In the genomic region with DNA sequence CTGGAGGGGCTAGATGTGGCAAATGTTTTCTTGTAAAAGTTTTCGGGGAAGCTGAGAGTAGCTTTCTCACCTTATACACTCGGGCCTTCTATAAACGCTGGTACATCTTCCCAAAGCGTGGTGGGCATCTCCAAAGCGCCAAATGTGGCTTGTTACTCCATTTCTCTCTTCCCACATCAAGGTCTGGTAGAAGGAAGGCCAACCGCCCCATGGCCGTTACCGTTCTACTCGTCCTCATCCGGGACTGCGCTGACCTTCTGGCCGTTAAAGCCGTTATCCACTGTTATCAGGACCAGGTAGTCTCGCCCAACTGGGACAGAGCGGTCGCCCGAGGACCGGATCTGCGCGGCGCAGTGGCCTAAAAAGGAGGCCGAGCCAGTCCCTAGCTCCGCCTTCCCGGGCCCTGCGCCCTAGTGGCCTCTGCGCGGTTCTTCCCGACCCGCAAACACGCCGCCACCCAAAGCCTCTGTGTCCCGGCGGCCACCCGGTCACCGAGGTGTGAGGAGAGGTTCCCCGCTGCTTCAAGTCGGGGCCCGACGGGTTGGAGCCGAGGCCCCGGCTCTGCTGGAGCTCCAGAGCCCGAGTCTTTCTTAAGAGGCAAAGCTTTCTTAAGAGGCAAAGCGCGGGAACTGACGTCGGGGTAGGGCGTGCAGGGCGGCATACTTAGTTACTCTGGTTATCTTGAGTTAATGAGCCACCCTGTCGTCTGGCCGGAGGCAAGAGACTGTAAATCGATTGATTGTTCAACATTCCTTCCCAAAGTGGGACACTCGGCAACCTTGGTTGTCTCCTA, we compare ENCODE assay signal across 1 cellular context.
A peak's percentile ranks its signal among the peaks of the same experiment; 100 is the strongest.
TF ChIP-seq lines count a peak whose summit lies in the region.

No MANE protein-coding gene starts in this region.

TF ChIP-seq in K562, 482 proteins besides CTCF, POLR2A, EP300 and RAD21 (continued from another document and continues in another):
- TF ChIP-seq SMAD1 (IDR thresholded peaks at IDR 0.05; ENCODE audit: low read depth, low read length, partially characterized antibody): peak; percentile 88
- no peak for TF ChIP-seq EGR1 (conservative IDR thresholded peaks at IDR 0.05)
- no peak for TF ChIP-seq FOXA3 (CRISPR knock-in tag; conservative IDR thresholded peaks at IDR 0.05 in 1 of 2, IDR thresholded peaks at IDR 0.05 in 1 of 2)
- TF ChIP-seq ZKSCAN3 (CRISPR knock-in tag; IDR thresholded peaks at IDR 0.05): no peak
- no peak for TF ChIP-seq ETS2 (tag; IDR thresholded peaks at IDR 0.05; ENCODE audit: borderline replicate concordance, poor library complexity, severe bottlenecking)
- TF ChIP-seq OTX1 (CRISPR knock-in tag; IDR thresholded peaks at IDR 0.05): no peak
- TF ChIP-seq ZNF699 (CRISPR knock-in tag; IDR thresholded peaks at IDR 0.05; ENCODE audit: insufficient replicate concordance): no peak
- peak; percentile 84 for TF ChIP-seq SOX6 (IDR thresholded peaks at IDR 0.05)
- TF ChIP-seq ZNF324 (CRISPR knock-in tag; IDR thresholded peaks at IDR 0.05): no peak
- no peak for TF ChIP-seq ZNF79 (CRISPR knock-in tag; IDR thresholded peaks at IDR 0.05; ENCODE audit: low read depth)
- no peak for TF ChIP-seq ILF3 (IDR thresholded peaks at IDR 0.05; ENCODE audit: borderline replicate concordance)
- TF ChIP-seq, protein P1, sequence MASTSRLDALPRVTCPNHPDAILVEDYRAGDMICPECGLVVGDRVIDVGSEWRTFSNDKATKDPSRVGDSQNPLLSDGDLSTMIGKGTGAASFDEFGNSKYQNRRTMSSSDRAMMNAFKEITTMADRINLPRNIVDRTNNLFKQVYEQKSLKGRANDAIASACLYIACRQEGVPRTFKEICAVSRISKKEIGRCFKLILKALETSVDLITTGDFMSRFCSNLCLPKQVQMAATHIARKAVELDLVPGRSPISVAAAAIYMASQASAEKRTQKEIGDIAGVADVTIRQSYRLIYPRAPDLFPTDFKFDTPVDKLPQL (IDR thresholded peaks at IDR 0.05; ENCODE audit: extremely low read depth, insufficient read length): peak; percentile 63
- TF ChIP-seq, protein P2, sequence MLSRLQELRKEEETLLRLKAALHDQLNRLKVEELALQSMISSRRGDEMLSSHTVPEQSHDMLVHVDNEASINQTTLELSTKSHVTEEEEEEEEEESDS (CRISPR knock-in tag; IDR thresholded peaks at IDR 0.05): no peak
- TF ChIP-seq ZNF668 (CRISPR knock-in tag; IDR thresholded peaks at IDR 0.05): no peak
- TF ChIP-seq, protein P3, sequence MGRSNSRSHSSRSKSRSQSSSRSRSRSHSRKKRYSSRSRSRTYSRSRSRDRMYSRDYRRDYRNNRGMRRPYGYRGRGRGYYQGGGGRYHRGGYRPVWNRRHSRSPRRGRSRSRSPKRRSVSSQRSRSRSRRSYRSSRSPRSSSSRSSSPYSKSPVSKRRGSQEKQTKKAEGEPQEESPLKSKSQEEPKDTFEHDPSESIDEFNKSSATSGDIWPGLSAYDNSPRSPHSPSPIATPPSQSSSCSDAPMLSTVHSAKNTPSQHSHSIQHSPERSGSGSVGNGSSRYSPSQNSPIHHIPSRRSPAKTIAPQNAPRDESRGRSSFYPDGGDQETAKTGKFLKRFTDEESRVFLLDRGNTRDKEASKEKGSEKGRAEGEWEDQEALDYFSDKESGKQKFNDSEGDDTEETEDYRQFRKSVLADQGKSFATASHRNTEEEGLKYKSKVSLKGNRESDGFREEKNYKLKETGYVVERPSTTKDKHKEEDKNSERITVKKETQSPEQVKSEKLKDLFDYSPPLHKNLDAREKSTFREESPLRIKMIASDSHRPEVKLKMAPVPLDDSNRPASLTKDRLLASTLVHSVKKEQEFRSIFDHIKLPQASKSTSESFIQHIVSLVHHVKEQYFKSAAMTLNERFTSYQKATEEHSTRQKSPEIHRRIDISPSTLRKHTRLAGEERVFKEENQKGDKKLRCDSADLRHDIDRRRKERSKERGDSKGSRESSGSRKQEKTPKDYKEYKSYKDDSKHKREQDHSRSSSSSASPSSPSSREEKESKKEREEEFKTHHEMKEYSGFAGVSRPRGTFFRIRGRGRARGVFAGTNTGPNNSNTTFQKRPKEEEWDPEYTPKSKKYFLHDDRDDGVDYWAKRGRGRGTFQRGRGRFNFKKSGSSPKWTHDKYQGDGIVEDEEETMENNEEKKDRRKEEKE (IDR thresholded peaks at IDR 0.05; ENCODE audit: borderline replicate concordance in 1 of 2, control insufficient read depth in 1 of 2, low read depth in 2 of 2, low read length in 1 of 2): peak in 1 of 2 experiments; percentile 75; a peak in 1 of 4 replicates
- TF ChIP-seq ZNF431 (CRISPR knock-in tag; IDR thresholded peaks at IDR 0.05): peak; percentile 97
- no peak for TF ChIP-seq ZNF408 (CRISPR knock-in tag; IDR thresholded peaks at IDR 0.05; ENCODE audit: low read depth)
- peak; percentile 84; the same call in 1 of the 2 replicates for TF ChIP-seq TGIF2 (CRISPR knock-in tag; IDR thresholded peaks at IDR 0.05)
- TF ChIP-seq DPF2 (IDR thresholded peaks at IDR 0.05): peak; percentile 39; the same call in 1 of the 2 replicates
- TF ChIP-seq ZBTB1 (CRISPR knock-in tag; IDR thresholded peaks at IDR 0.05; ENCODE audit: borderline replicate concordance, low read depth): peak; percentile 94
- no peak for TF ChIP-seq HLTF (IDR thresholded peaks at IDR 0.05)
- TF ChIP-seq RBFOX2 (IDR thresholded peaks at IDR 0.05; ENCODE audit: low read depth, low read length): peak; percentile 98
- no peak for TF ChIP-seq ZNF57 (CRISPR knock-in tag; IDR thresholded peaks at IDR 0.05)
- TF ChIP-seq, protein P4, sequence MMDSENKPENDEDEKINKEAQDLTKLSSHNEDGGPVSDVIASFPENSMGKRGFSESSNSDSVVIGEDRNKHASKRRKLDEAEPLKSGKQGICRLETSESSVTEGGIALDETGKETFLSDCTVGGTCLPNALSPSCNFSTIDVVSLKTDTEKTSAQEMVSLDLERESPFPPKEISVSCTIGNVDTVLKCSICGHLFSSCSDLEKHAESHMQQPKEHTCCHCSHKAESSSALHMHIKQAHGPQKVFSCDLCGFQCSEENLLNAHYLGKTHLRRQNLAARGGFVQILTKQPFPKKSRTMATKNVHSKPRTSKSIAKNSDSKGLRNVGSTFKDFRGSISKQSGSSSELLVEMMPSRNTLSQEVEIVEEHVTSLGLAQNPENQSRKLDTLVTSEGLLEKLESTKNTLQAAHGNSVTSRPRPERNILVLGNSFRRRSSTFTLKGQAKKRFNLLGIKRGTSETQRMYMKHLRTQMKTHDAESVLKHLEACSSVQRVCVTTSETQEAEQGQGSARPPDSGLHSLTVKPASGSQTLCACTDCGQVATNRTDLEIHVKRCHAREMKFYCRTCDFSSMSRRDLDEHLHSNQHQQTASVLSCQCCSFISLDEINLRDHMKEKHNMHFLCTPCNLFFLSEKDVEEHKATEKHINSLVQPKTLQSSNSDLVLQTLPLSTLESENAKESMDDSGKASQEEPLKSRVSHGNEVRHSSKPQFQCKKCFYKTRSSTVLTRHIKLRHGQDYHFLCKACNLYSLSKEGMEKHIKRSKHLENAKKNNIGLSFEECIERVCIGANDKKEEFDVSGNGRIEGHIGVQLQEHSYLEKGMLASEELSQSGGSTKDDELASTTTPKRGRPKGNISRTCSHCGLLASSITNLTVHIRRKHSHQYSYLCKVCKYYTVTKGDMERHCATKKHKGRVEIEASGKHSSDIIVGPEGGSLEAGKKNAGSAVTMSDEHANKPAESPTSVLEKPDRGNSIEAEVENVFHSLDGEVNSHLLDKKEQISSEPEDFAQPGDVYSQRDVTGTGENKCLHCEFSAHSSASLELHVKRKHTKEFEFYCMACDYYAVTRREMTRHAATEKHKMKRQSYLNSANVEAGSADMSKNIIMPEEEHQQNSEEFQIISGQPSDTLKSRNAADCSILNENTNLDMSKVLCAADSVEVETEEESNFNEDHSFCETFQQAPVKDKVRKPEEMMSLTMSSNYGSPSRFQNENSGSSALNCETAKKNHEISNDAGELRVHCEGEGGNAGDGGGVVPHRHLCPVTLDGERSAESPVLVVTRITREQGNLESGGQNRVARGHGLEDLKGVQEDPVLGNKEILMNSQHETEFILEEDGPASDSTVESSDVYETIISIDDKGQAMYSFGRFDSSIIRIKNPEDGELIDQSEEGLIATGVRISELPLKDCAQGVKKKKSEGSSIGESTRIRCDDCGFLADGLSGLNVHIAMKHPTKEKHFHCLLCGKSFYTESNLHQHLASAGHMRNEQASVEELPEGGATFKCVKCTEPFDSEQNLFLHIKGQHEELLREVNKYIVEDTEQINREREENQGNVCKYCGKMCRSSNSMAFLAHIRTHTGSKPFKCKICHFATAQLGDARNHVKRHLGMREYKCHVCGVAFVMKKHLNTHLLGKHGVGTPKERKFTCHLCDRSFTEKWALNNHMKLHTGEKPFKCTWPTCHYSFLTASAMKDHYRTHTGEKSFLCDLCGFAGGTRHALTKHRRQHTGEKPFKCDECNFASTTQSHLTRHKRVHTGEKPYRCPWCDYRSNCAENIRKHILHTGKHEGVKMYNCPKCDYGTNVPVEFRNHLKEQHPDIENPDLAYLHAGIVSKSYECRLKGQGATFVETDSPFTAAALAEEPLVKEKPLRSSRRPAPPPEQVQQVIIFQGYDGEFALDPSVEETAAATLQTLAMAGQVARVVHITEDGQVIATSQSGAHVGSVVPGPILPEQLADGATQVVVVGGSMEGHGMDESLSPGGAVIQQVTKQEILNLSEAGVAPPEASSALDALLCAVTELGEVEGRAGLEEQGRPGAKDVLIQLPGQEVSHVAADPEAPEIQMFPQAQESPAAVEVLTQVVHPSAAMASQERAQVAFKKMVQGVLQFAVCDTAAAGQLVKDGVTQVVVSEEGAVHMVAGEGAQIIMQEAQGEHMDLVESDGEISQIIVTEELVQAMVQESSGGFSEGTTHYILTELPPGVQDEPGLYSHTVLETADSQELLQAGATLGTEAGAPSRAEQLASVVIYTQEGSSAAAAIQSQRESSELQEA (IDR thresholded peaks at IDR 0.05; ENCODE audit: low read depth): no peak
- TF ChIP-seq, protein P5, sequence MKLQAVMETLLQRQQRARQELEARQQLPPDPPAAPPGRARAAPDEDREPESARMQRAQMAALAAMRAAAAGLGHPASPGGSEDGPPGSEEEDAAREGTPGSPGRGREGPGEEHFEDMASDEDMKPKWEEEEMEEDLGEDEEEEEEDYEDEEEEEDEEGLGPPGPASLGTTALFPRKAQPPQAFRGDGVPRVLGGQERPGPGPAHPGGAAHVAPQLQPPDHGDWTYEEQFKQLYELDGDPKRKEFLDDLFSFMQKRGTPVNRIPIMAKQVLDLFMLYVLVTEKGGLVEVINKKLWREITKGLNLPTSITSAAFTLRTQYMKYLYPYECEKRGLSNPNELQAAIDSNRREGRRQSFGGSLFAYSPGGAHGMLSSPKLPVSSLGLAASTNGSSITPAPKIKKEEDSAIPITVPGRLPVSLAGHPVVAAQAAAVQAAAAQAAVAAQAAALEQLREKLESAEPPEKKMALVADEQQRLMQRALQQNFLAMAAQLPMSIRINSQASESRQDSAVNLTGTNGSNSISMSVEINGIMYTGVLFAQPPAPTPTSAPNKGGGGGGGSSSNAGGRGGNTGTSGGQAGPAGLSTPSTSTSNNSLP (IDR thresholded peaks at IDR 0.05; ENCODE audit: borderline replicate concordance, low read depth, low read length): peak; percentile 66; the same call in 1 of the 2 replicates
- TF ChIP-seq ELF4 (CRISPR knock-in tag; IDR thresholded peaks at IDR 0.05): 0 out of 2 replicates have a peak, but pooled peaks have one; percentile 68
- TF ChIP-seq, protein P6, sequence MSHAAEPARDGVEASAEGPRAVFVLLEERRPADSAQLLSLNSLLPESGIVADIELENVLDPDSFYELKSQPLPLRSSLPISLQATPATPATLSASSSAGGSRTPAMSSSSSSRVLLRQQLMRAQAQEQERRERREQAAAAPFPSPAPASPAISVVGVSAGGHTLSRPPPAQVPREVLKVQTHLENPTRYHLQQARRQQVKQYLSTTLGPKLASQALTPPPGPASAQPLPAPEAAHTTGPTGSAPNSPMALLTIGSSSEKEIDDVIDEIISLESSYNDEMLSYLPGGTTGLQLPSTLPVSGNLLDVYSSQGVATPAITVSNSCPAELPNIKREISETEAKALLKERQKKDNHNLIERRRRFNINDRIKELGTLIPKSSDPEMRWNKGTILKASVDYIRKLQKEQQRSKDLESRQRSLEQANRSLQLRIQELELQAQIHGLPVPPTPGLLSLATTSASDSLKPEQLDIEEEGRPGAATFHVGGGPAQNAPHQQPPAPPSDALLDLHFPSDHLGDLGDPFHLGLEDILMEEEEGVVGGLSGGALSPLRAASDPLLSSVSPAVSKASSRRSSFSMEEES (CRISPR knock-in tag; IDR thresholded peaks at IDR 0.05): no peak
- TF ChIP-seq RBM15 (IDR thresholded peaks at IDR 0.05; ENCODE audit: insufficient read depth, low read length): no peak
